In the genomic region with DNA sequence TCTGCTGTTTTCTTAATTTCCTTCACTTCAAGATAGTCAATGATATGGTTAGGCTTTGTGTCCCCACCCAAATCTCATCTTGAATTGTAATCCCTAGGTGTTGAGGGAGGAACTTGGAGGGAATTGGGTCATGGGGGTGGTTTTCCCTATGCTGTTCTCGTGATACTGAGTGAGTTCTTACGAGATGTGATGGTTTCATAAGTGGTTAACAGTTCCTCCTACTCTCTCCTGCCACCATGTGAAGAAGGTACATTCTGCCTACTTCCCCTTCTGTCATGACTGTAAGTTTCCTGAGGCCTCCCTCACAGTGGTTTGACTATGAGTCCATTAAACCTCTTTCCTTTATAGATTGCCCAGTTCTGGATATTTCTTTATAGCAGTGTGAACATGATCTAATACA, we compare ENCODE assay signal across 1 cellular context.
TF ChIP-seq lines count a peak whose summit lies in the region.

No MANE protein-coding gene starts in this region.

TF ChIP-seq in GM12878, 131 proteins besides CTCF, POLR2A, EP300 and RAD21 (continued from another document):
- TF ChIP-seq GABPA (IDR thresholded peaks at IDR 0.05; ENCODE audit: low read depth) (no peak), SPI1 (IDR thresholded peaks at IDR 0.05; ENCODE audit: borderline replicate concordance, insufficient read depth, low read depth, low read length) (peak; percentile 41; the same call in 1 of the 2 replicates), NR2F1 (conservative IDR thresholded peaks at IDR 0.05) (no peak), MYB (IDR thresholded peaks at IDR 0.05; ENCODE audit: borderline replicate concordance, low read depth, low read length) (no peak), EGR1 (IDR thresholded peaks at IDR 0.05; ENCODE audit: borderline replicate concordance in 1 of 2, low read depth in 2 of 2, low read length in 2 of 2) (no peak), POLR2AphosphoS5 (IDR thresholded peaks at IDR 0.05; ENCODE audit: low read length) (no peak), ZNF217 (IDR thresholded peaks at IDR 0.05) (no peak), CEBPB (IDR thresholded peaks at IDR 0.05; ENCODE audit: borderline replicate concordance in 1 of 2, low read depth in 2 of 2, low read length in 2 of 2) (no peak), PAX5 (IDR thresholded peaks at IDR 0.05; ENCODE audit: borderline replicate concordance, low read depth, low read length) (no peak), NBN (IDR thresholded peaks at IDR 0.05) (0 out of 2 replicates have a peak, but pooled peaks have one; percentile 36), TAF1 (IDR thresholded peaks at IDR 0.05; ENCODE audit: borderline replicate concordance, low read depth, low read length) (no peak), TBL1XR1 (IDR thresholded peaks at IDR 0.05; ENCODE audit: low read depth, low read length) (no peak), CBX3 (IDR thresholded peaks at IDR 0.05; ENCODE audit: borderline replicate concordance, low read depth) (no peak), RELA (IDR thresholded peaks at IDR 0.05; ENCODE audit: borderline replicate concordance, partially characterized antibody) (no peak), JUND (IDR thresholded peaks at IDR 0.05; ENCODE audit: low read depth, low read length) (no peak), HCFC1 (IDR thresholded peaks at IDR 0.05; ENCODE audit: low read length) (no peak), CHD4 (IDR thresholded peaks at IDR 0.05) (no peak), ZZZ3 (IDR thresholded peaks at IDR 0.05; ENCODE audit: control insufficient read depth, insufficient read length, low read depth) (no peak), RCOR1 (conservative IDR thresholded peaks at IDR 0.05; ENCODE audit: low read depth, low read length) (no peak), RUNX3 (IDR thresholded peaks at IDR 0.05; ENCODE audit: low read length) (peak; percentile 40; the same call in 1 of the 2 replicates), NFYA (IDR thresholded peaks at IDR 0.05; ENCODE audit: borderline replicate concordance, low read depth, low read length) (no peak), ATF7 (IDR thresholded peaks at IDR 0.05; ENCODE audit: low read depth) (peak; percentile 49; the same call in 1 of the 2 replicates), IKZF1 (conservative IDR thresholded peaks at IDR 0.05) (peak; percentile 33; the same call in 1 of the 2 replicates), ZNF274 (IDR thresholded peaks at IDR 0.05; ENCODE audit: insufficient read depth, insufficient read length) (no peak), ZNF207 (IDR thresholded peaks at IDR 0.05; ENCODE audit: borderline replicate concordance) (no peak), SREBF2 (IDR thresholded peaks at IDR 0.05; ENCODE audit: low read length) (no peak), IKZF2 (IDR thresholded peaks at IDR 0.05) (peak; percentile 58 to 67)
- TF ChIP-seq, protein P1, sequence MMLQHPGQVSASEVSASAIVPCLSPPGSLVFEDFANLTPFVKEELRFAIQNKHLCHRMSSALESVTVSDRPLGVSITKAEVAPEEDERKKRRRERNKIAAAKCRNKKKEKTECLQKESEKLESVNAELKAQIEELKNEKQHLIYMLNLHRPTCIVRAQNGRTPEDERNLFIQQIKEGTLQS (IDR thresholded peaks at IDR 0.05; ENCODE audit: borderline replicate concordance, extremely low read depth, low read depth, low read length), result no peak
- TF ChIP-seq, protein P2, sequence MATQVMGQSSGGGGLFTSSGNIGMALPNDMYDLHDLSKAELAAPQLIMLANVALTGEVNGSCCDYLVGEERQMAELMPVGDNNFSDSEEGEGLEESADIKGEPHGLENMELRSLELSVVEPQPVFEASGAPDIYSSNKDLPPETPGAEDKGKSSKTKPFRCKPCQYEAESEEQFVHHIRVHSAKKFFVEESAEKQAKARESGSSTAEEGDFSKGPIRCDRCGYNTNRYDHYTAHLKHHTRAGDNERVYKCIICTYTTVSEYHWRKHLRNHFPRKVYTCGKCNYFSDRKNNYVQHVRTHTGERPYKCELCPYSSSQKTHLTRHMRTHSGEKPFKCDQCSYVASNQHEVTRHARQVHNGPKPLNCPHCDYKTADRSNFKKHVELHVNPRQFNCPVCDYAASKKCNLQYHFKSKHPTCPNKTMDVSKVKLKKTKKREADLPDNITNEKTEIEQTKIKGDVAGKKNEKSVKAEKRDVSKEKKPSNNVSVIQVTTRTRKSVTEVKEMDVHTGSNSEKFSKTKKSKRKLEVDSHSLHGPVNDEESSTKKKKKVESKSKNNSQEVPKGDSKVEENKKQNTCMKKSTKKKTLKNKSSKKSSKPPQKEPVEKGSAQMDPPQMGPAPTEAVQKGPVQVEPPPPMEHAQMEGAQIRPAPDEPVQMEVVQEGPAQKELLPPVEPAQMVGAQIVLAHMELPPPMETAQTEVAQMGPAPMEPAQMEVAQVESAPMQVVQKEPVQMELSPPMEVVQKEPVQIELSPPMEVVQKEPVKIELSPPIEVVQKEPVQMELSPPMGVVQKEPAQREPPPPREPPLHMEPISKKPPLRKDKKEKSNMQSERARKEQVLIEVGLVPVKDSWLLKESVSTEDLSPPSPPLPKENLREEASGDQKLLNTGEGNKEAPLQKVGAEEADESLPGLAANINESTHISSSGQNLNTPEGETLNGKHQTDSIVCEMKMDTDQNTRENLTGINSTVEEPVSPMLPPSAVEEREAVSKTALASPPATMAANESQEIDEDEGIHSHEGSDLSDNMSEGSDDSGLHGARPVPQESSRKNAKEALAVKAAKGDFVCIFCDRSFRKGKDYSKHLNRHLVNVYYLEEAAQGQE (IDR thresholded peaks at IDR 0.05; ENCODE audit: low read depth, low read length), result no peak
- TF ChIP-seq, protein P3, sequence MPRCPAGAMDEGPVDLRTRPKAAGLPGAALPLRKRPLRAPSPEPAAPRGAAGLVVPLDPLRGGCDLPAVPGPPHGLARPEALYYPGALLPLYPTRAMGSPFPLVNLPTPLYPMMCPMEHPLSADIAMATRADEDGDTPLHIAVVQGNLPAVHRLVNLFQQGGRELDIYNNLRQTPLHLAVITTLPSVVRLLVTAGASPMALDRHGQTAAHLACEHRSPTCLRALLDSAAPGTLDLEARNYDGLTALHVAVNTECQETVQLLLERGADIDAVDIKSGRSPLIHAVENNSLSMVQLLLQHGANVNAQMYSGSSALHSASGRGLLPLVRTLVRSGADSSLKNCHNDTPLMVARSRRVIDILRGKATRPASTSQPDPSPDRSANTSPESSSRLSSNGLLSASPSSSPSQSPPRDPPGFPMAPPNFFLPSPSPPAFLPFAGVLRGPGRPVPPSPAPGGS (IDR thresholded peaks at IDR 0.05; ENCODE audit: borderline replicate concordance, insufficient read depth, low read depth, low read length, poor library complexity, severe bottlenecking), result no peak
TF ChIP-seq in GM12878: peak in this region for 11.
